ENCODE assay signal across 1 cellular context in genomic region chr6:41055149-41055548, GRCh38.
A peak's percentile ranks its signal among the peaks of the same experiment; 100 is the strongest.
TF ChIP-seq lines count a peak whose summit lies in the region.

No MANE protein-coding gene starts in this region.

TF ChIP-seq in HepG2, 621 proteins besides CTCF, POLR2A, EP300 and RAD21 (continued from another document and continues in another):
- TF ChIP-seq, protein P1, sequence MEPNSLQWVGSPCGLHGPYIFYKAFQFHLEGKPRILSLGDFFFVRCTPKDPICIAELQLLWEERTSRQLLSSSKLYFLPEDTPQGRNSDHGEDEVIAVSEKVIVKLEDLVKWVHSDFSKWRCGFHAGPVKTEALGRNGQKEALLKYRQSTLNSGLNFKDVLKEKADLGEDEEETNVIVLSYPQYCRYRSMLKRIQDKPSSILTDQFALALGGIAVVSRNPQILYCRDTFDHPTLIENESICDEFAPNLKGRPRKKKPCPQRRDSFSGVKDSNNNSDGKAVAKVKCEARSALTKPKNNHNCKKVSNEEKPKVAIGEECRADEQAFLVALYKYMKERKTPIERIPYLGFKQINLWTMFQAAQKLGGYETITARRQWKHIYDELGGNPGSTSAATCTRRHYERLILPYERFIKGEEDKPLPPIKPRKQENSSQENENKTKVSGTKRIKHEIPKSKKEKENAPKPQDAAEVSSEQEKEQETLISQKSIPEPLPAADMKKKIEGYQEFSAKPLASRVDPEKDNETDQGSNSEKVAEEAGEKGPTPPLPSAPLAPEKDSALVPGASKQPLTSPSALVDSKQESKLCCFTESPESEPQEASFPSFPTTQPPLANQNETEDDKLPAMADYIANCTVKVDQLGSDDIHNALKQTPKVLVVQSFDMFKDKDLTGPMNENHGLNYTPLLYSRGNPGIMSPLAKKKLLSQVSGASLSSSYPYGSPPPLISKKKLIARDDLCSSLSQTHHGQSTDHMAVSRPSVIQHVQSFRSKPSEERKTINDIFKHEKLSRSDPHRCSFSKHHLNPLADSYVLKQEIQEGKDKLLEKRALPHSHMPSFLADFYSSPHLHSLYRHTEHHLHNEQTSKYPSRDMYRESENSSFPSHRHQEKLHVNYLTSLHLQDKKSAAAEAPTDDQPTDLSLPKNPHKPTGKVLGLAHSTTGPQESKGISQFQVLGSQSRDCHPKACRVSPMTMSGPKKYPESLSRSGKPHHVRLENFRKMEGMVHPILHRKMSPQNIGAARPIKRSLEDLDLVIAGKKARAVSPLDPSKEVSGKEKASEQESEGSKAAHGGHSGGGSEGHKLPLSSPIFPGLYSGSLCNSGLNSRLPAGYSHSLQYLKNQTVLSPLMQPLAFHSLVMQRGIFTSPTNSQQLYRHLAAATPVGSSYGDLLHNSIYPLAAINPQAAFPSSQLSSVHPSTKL (CRISPR knock-in tag; IDR thresholded peaks at IDR 0.05) = peak; percentile 72
- TF ChIP-seq, protein P2, sequence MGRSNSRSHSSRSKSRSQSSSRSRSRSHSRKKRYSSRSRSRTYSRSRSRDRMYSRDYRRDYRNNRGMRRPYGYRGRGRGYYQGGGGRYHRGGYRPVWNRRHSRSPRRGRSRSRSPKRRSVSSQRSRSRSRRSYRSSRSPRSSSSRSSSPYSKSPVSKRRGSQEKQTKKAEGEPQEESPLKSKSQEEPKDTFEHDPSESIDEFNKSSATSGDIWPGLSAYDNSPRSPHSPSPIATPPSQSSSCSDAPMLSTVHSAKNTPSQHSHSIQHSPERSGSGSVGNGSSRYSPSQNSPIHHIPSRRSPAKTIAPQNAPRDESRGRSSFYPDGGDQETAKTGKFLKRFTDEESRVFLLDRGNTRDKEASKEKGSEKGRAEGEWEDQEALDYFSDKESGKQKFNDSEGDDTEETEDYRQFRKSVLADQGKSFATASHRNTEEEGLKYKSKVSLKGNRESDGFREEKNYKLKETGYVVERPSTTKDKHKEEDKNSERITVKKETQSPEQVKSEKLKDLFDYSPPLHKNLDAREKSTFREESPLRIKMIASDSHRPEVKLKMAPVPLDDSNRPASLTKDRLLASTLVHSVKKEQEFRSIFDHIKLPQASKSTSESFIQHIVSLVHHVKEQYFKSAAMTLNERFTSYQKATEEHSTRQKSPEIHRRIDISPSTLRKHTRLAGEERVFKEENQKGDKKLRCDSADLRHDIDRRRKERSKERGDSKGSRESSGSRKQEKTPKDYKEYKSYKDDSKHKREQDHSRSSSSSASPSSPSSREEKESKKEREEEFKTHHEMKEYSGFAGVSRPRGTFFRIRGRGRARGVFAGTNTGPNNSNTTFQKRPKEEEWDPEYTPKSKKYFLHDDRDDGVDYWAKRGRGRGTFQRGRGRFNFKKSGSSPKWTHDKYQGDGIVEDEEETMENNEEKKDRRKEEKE (IDR thresholded peaks at IDR 0.05) = no peak
- TF ChIP-seq HDAC2 (CRISPR knock-in tag; IDR thresholded peaks at IDR 0.05) (0 out of 2 replicates have a peak, but pooled peaks have one; percentile 34), ASH2L (IDR thresholded peaks at IDR 0.05; ENCODE audit: insufficient read length, low read depth, low read length) (peak; percentile 30), SOX6 (IDR thresholded peaks at IDR 0.05) (no peak), SOX6 (CRISPR knock-in tag; IDR thresholded peaks at IDR 0.05) (peak; percentile 51), ZNF331 (CRISPR knock-in tag; IDR thresholded peaks at IDR 0.05) (peak; percentile 27; the same call in 1 of the 2 replicates), PLSCR1 (CRISPR knock-in tag; IDR thresholded peaks at IDR 0.05; ENCODE audit: borderline replicate concordance) (no peak), IKZF5 (CRISPR knock-in tag; IDR thresholded peaks at IDR 0.05) (peak; percentile 37; the same call in 1 of the 2 replicates), KDM6A (CRISPR knock-in tag; IDR thresholded peaks at IDR 0.05; ENCODE audit: low read depth) (peak; percentile 45; the same call in 1 of the 2 replicates), ZNF788 (CRISPR knock-in tag; IDR thresholded peaks at IDR 0.05; ENCODE audit: borderline replicate concordance) (peak; percentile 51; the same call in 1 of the 2 replicates), PATZ1 (CRISPR knock-in tag; IDR thresholded peaks at IDR 0.05) (peak; percentile 43; the same call in 1 of the 2 replicates), ZSCAN22 (CRISPR knock-in tag; IDR thresholded peaks at IDR 0.05) (no peak), NCOR1 (IDR thresholded peaks at IDR 0.05; ENCODE audit: borderline replicate concordance, low read length) (no peak), HNRNPUL1 (IDR thresholded peaks at IDR 0.05; ENCODE audit: low read depth, low read length) (no peak), SP5 (CRISPR knock-in tag; IDR thresholded peaks at IDR 0.05; ENCODE audit: borderline replicate concordance, low read depth) (no peak), GATAD2A (CRISPR knock-in tag; IDR thresholded peaks at IDR 0.05) (peak; percentile 69), RXRB (CRISPR knock-in tag; IDR thresholded peaks at IDR 0.05; ENCODE audit: borderline replicate concordance) (peak; percentile 42; the same call in 1 of the 2 replicates), ELF4 (CRISPR knock-in tag; IDR thresholded peaks at IDR 0.05; ENCODE audit: borderline replicate concordance) (peak; percentile 52; the same call in 1 of the 2 replicates), FOXO1 (CRISPR knock-in tag; IDR thresholded peaks at IDR 0.05) (peak; percentile 57; the same call in 1 of the 2 replicates), ARNT (IDR thresholded peaks at IDR 0.05) (no peak), ZNF350 (CRISPR knock-in tag; IDR thresholded peaks at IDR 0.05; ENCODE audit: borderline replicate concordance, low read depth) (no peak), ZNF781 (CRISPR knock-in tag; IDR thresholded peaks at IDR 0.05; ENCODE audit: borderline replicate concordance, not compliant biosample characterization) (no peak), ARID2 (CRISPR knock-in tag; IDR thresholded peaks at IDR 0.05; ENCODE audit: borderline replicate concordance) (no peak), ZNF850 (CRISPR knock-in tag; conservative IDR thresholded peaks at IDR 0.05) (no peak), GMEB1 (CRISPR knock-in tag; IDR thresholded peaks at IDR 0.05; ENCODE audit: borderline replicate concordance) (no peak), SALL1 (CRISPR knock-in tag; IDR thresholded peaks at IDR 0.05) (0 out of 2 replicates have a peak, but pooled peaks have one; percentile 22), KAT8 (CRISPR knock-in tag; IDR thresholded peaks at IDR 0.05) (0 out of 2 replicates have a peak, but pooled peaks have one; percentile 15)
- TF ChIP-seq, protein P3, sequence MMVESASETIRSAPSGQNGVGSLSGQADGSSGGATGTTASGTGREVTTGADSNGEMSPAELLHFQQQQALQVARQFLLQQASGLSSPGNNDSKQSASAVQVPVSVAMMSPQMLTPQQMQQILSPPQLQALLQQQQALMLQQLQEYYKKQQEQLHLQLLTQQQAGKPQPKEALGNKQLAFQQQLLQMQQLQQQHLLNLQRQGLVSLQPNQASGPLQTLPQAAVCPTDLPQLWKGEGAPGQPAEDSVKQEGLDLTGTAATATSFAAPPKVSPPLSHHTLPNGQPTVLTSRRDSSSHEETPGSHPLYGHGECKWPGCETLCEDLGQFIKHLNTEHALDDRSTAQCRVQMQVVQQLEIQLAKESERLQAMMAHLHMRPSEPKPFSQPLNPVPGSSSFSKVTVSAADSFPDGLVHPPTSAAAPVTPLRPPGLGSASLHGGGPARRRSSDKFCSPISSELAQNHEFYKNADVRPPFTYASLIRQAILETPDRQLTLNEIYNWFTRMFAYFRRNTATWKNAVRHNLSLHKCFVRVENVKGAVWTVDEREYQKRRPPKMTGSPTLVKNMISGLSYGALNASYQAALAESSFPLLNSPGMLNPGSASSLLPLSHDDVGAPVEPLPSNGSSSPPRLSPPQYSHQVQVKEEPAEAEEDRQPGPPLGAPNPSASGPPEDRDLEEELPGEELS (CRISPR knock-in tag; IDR thresholded peaks at IDR 0.05) = no peak
- TF ChIP-seq, protein P4, sequence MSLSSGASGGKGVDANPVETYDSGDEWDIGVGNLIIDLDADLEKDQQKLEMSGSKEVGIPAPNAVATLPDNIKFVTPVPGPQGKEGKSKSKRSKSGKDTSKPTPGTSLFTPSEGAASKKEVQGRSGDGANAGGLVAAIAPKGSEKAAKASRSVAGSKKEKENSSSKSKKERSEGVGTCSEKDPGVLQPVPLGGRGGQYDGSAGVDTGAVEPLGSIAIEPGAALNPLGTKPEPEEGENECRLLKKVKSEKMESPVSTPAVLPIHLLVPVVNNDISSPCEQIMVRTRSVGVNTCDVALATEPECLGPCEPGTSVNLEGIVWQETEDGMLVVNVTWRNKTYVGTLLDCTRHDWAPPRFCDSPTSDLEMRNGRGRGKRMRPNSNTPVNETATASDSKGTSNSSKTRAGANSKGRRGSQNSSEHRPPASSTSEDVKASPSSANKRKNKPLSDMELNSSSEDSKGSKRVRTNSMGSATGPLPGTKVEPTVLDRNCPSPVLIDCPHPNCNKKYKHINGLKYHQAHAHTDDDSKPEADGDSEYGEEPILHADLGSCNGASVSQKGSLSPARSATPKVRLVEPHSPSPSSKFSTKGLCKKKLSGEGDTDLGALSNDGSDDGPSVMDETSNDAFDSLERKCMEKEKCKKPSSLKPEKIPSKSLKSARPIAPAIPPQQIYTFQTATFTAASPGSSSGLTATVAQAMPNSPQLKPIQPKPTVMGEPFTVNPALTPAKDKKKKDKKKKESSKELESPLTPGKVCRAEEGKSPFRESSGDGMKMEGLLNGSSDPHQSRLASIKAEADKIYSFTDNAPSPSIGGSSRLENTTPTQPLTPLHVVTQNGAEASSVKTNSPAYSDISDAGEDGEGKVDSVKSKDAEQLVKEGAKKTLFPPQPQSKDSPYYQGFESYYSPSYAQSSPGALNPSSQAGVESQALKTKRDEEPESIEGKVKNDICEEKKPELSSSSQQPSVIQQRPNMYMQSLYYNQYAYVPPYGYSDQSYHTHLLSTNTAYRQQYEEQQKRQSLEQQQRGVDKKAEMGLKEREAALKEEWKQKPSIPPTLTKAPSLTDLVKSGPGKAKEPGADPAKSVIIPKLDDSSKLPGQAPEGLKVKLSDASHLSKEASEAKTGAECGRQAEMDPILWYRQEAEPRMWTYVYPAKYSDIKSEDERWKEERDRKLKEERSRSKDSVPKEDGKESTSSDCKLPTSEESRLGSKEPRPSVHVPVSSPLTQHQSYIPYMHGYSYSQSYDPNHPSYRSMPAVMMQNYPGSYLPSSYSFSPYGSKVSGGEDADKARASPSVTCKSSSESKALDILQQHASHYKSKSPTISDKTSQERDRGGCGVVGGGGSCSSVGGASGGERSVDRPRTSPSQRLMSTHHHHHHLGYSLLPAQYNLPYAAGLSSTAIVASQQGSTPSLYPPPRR (CRISPR knock-in tag; IDR thresholded peaks at IDR 0.05; ENCODE audit: borderline replicate concordance) = 0 out of 2 replicates have a peak, but pooled peaks have one; percentile 22
- TF ChIP-seq, protein P5, sequence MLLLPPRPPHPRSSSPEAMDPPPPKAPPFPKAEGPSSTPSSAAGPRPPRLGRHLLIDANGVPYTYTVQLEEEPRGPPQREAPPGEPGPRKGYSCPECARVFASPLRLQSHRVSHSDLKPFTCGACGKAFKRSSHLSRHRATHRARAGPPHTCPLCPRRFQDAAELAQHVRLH (CRISPR knock-in tag; IDR thresholded peaks at IDR 0.05; ENCODE audit: borderline replicate concordance, low read depth) = 0 out of 2 replicates have a peak, but pooled peaks have one; percentile 32
- TF ChIP-seq, protein P6, sequence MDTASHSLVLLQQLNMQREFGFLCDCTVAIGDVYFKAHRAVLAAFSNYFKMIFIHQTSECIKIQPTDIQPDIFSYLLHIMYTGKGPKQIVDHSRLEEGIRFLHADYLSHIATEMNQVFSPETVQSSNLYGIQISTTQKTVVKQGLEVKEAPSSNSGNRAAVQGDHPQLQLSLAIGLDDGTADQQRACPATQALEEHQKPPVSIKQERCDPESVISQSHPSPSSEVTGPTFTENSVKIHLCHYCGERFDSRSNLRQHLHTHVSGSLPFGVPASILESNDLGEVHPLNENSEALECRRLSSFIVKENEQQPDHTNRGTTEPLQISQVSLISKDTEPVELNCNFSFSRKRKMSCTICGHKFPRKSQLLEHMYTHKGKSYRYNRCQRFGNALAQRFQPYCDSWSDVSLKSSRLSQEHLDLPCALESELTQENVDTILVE (CRISPR knock-in tag; IDR thresholded peaks at IDR 0.05) = 0 out of 2 replicates have a peak, but pooled peaks have one; percentile 26
- TF ChIP-seq, protein P7, sequence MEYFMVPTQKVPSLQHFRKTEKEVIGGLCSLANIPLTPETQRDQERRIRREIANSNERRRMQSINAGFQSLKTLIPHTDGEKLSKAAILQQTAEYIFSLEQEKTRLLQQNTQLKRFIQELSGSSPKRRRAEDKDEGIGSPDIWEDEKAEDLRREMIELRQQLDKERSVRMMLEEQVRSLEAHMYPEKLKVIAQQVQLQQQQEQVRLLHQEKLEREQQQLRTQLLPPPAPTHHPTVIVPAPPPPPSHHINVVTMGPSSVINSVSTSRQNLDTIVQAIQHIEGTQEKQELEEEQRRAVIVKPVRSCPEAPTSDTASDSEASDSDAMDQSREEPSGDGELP (IDR thresholded peaks at IDR 0.05; ENCODE audit: borderline replicate concordance, low read depth) = peak; percentile 97
